In the genomic region with DNA sequence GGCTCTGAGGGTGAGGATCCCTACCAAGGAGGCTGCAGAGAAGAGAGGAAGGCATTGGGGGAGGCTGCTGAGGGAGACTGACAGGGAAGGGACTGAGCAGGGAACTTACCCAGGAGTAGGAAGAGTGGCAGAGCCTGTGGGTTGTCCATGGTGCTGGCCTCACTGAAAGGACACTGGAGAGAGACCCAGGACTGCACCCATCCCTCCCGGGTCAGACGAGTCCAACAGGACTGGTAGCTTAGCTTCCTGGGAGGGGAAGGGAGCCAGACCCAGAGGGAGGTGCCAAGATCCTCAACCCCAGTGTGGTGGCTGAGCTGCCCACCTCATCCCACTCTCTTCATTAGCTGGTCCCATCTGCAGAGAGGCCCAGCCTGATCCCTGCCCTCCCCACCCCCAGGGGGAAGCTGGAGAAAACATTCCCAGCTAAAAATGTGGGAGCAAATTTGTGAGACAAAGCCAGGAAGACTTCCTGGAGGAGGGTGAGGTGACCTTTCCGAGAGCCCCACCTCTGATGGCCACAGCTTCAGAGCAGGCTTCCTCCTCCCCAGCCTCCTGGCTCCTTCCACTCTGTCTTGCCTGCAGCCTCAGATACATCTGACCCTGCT, we compare ENCODE assay signal across 9 cellular contexts. TPM values are rescaled to one million over a fixed set of nuclear protein-coding genes. Genes with fewer than 3 reads are reported as not detected.
DNase-seq lines count a peak whose midpoint lies in the region; ATAC-seq and TF ChIP-seq lines count a peak whose summit lies in the region.
"Had no signal": no experiment of that assay in that cellular context is flagged by ENCODE, and none has a peak within 500 bp of the region (broad histone marks: within the 10 kb centered on the region; RNA-seq: fewer than 3 reads in every experiment).

VSIG10L (minus strand) TSS at position 164 of the 605 bp plus-strand sequence; CDS start at position 149, 15 bp downstream.

- no peaks in the 10 kb centered on the region for H3K9me3 Mint-ChIP-seq in CD8-positive, alpha-beta T cell

- 13 to 36% (median 26%) methylated on average over 2 to 3 of the region's 3 CpGs for WGBS in stomach, 5 donors

- no peaks in the 10 kb centered on the region for H3F3A ChIP-seq in neural cell (ENCODE audit: insufficient read depth, low read length, poor library complexity, severe bottlenecking)

- TF ChIP-seq CTCF in CD8-positive, alpha-beta T cell (IDR thresholded peaks at IDR 0.05) = no peak
- no peak for TF ChIP-seq CTCF in dorsolateral prefrontal cortex (IDR thresholded peaks at IDR 0.05 in 54 of 56, conservative IDR thresholded peaks at IDR 0.05 in 2 of 56; ENCODE audit: low read depth in 1 of 56, partially characterized antibody in 56 of 56)
- TF ChIP-seq CTCF in neural cell (IDR thresholded peaks at IDR 0.05; ENCODE audit: poor library complexity, severe bottlenecking) = no peak
- no peak for TF ChIP-seq CTCF in stomach (IDR thresholded peaks at IDR 0.05)

- no peak within 1 kb of the TSS for H3K27ac ChIP-seq in CD8-positive, alpha-beta T cell (ENCODE audit: low read depth, low read length)
- peak within 1 kb of the TSS in 34 of 59 donors; percentile 2 to 95 (median 76) for H3K27ac ChIP-seq in dorsolateral prefrontal cortex
- no peak within 1 kb of the TSS for H3K27ac ChIP-seq in neural cell (ENCODE audit: low read length)
- no peak within 1 kb of the TSS for H3K27ac ChIP-seq in substantia nigra (ENCODE audit: low read depth, low read length, poor library complexity, severe bottlenecking)
- H3K27ac ChIP-seq in stomach = peak within 1 kb of the TSS in 1 of 5 donors; percentile 87

- no peak for DNase-seq in CD8-positive, alpha-beta T cell
- DNase-seq in dorsolateral prefrontal cortex = no peak
- DNase-seq in substantia nigra (lab: John Stamatoyannopoulos, UW) = no peak
- DNase-seq in stomach = no peak
- DNase-seq in NCI-H446 treated with DMSO at 0.1 percent for 48 hours (lab: John Stamatoyannopoulos, UW) = no peak

- H3K27ac Mint-ChIP-seq in CD8-positive, alpha-beta T cell = no peak within 1 kb of the TSS

- peak within 1 kb of the TSS; percentile 68 for H3K9ac ChIP-seq in neural cell (ENCODE audit: low read length)

- H3K4me2 ChIP-seq in neural cell (ENCODE audit: low read length) = no peak within 1 kb of the TSS

- H3K36me3 ChIP-seq in CD8-positive, alpha-beta T cell (ENCODE audit: insufficient read depth, low read length) = peaks cover 5% of the 10 kb centered on the region
- H3K36me3 ChIP-seq in neural cell (ENCODE audit: insufficient read depth, low read length) = no peaks in the 10 kb centered on the region
- H3K36me3 ChIP-seq in stomach = peaks cover 9 to 33% (median 26%) of the 10 kb centered on the region in 4 donors

- H3K79me2 ChIP-seq in neural cell (replicated peaks; ENCODE audit: insufficient read depth, low read length) = no peaks in the 10 kb centered on the region

- H3K4me3 Mint-ChIP-seq in CD8-positive, alpha-beta T cell = peak within 1 kb of the TSS; percentile 62

- CTCF ChIA-PET in CD8-positive, alpha-beta T cell (lab: Charles Lee) = interaction anchor here (1.0 to 2.2 kb wide), 7 partner anchors 9 to 315 kb away, joined by 3 to 14 read pairs (median 6); no protein-coding TSS in a partner anchor

- TF ChIP-seq EP300 in Ishikawa (IDR thresholded peaks at IDR 0.05; ENCODE audit: borderline replicate concordance) (no peak), neural cell (conservative IDR thresholded peaks at IDR 0.05; ENCODE audit: poor library complexity, severe bottlenecking) (no peak), stomach (IDR thresholded peaks at IDR 0.05) (no peak)

- H3K36me3 Mint-ChIP-seq in CD8-positive, alpha-beta T cell = peaks cover 21% of the 10 kb centered on the region

- H3K9me3 ChIP-seq in CD8-positive, alpha-beta T cell (ENCODE audit: low read length) = no peaks in the 10 kb centered on the region
- no peaks in the 10 kb centered on the region for H3K9me3 ChIP-seq in neural cell (ENCODE audit: low read length)
- no peaks in the 10 kb centered on the region for H3K9me3 ChIP-seq in stomach

- H2AFZ ChIP-seq in neural cell (ENCODE audit: low read depth, low read length) = no peak within 1 kb of the TSS

- TF ChIP-seq RAD21 in Ishikawa (IDR thresholded peaks at IDR 0.05; ENCODE audit: low read depth) = no peak
- TF ChIP-seq RAD21 in neural cell (conservative IDR thresholded peaks at IDR 0.05) = no peak

- H3K27me3 ChIP-seq in CD8-positive, alpha-beta T cell (ENCODE audit: insufficient read depth, low read length) = no peaks in the 10 kb centered on the region
- H3K27me3 ChIP-seq in dorsolateral prefrontal cortex (no peaks in the 10 kb centered on the region), neural cell (ENCODE audit: insufficient read depth, low read depth, low read length) (peaks cover 5% of the 10 kb centered on the region), stomach (peaks cover 0 to 5% (median 0%) of the 10 kb centered on the region in 3 donors)

- ATAC-seq in CD8-positive, alpha-beta T cell = no peak
- no peak for ATAC-seq in GM19463 (IDR thresholded peaks at IDR 0.05; ENCODE audit: unreplicated experiment)
- ATAC-seq: SK-N-SH treated with all-trans-retinoic acid at 6 μM for 48 hours had no signal

- TF ChIP-seq POLR2A in stomach (IDR thresholded peaks at IDR 0.05) = no peak

- H3K4me1 Mint-ChIP-seq in CD8-positive, alpha-beta T cell (ENCODE audit: low read depth) = peaks cover 13% of the 10 kb centered on the region

- intact Hi-C loops in CD8-positive, alpha-beta T cell (cut with DNase I, micrococcal nuclease) = no loop called here
- intact Hi-C loops in dorsolateral prefrontal cortex (cut with DNase I) (no loop called here), stomach (cut with DNase I; ENCODE audit: low total_unique reads) (no loop called here)

- POLR2A ChIA-PET in CD8-positive, alpha-beta T cell (lab: Charles Lee) = interaction anchor here (1.1 to 1.2 kb wide), 2 partner anchors 9 to 85 kb away, joined by 3 read pairs; no protein-coding TSS in a partner anchor

- no peaks in the 10 kb centered on the region for H3K9me2 ChIP-seq in neural cell (ENCODE audit: insufficient read depth, low read length)

- H3K4me1 ChIP-seq in CD8-positive, alpha-beta T cell (ENCODE audit: insufficient read depth, low read length) = peaks cover 16% of the 10 kb centered on the region
- peaks cover 8 to 27% (median 24%) of the 10 kb centered on the region in 4 donors for H3K4me1 ChIP-seq in stomach

- H3K27me3 Mint-ChIP-seq in CD8-positive, alpha-beta T cell (ENCODE audit: low read depth) = no peaks in the 10 kb centered on the region

- no peaks in the 10 kb centered on the region for H4K20me1 ChIP-seq in neural cell (ENCODE audit: insufficient read depth)

- H3K4me3 ChIP-seq in CD8-positive, alpha-beta T cell (ENCODE audit: low read depth, low read length) = no peak within 1 kb of the TSS
- no peak within 1 kb of the TSS for H3K4me3 ChIP-seq in dorsolateral prefrontal cortex
- no peak within 1 kb of the TSS for H3K4me3 ChIP-seq in neural cell (ENCODE audit: low read length)
- no peak within 1 kb of the TSS for H3K4me3 ChIP-seq in stomach

TF ChIP-seq in Ishikawa, 13 proteins besides CTCF, POLR2A, EP300 and RAD21 (continues in another document):
- TF ChIP-seq ZBTB7A (IDR thresholded peaks at IDR 0.05; ENCODE audit: low read depth) (no peak), FOXM1 (IDR thresholded peaks at IDR 0.05; ENCODE audit: borderline replicate concordance, low read depth) (no peak), CEBPB (IDR thresholded peaks at IDR 0.05) (no peak)
- TF ChIP-seq, protein P1, sequence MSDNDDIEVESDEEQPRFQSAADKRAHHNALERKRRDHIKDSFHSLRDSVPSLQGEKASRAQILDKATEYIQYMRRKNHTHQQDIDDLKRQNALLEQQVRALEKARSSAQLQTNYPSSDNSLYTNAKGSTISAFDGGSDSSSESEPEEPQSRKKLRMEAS (IDR thresholded peaks at IDR 0.05) = no peak

TF ChIP-seq in neural cell, 6 proteins besides CTCF, POLR2A, EP300 and RAD21:
- no peak for TF ChIP-seq TAF1 (IDR thresholded peaks at IDR 0.05; ENCODE audit: low read depth)
- no peak for TF ChIP-seq EZH2 (IDR thresholded peaks at IDR 0.05; ENCODE audit: borderline replicate concordance, insufficient read depth, low read length, poor library complexity, severe bottlenecking)
- no peak for TF ChIP-seq MXI1 (conservative IDR thresholded peaks at IDR 0.05; ENCODE audit: poor library complexity, severe bottlenecking)
- TF ChIP-seq POLR2AphosphoS5 (IDR thresholded peaks at IDR 0.05) = no peak
- no peak for TF ChIP-seq SMC3 (conservative IDR thresholded peaks at IDR 0.05; ENCODE audit: poor library complexity)
- TF ChIP-seq REST (IDR thresholded peaks at IDR 0.05; ENCODE audit: borderline replicate concordance) = no peak

RNA-seq across cellular contexts. Expression of gene VSIG10L, which starts in this region (rescaled TPM):
- not detected for total RNA-seq in CD8-positive, alpha-beta T cell
- total RNA-seq in dorsolateral prefrontal cortex = 1 to 10 TPM; 1.7 to 6.8 (median 3.4) TPM
- 1.5 and 2.3 TPM in 2 replicates for polyA plus RNA-seq in neural cell
- polyA minus RNA-seq in neural cell = 1.4 and 2.4 TPM in 2 replicates
- 1 to 10 TPM in 1 of 5 donors, under 1 TPM in 2, not detected in 2; 0.29 to 2.2 (median 0.37) TPM for total RNA-seq in stomach
- 10 to 100 TPM in 1 of 3 donors, 1 to 10 TPM in 1, not detected in 1; 1.1 to 39.6 TPM for polyA plus RNA-seq in stomach

Comparison
In these comparisons a context has a peak if more than half of its experiments do, and no peak if none do; other contexts are left out.
1. H3K27ac ChIP-seq: peak in dorsolateral prefrontal cortex (34 of 59); none in CD8-positive, alpha-beta T cell (single experiment), neural cell (single experiment) and substantia nigra (single experiment).